In the genomic region with DNA sequence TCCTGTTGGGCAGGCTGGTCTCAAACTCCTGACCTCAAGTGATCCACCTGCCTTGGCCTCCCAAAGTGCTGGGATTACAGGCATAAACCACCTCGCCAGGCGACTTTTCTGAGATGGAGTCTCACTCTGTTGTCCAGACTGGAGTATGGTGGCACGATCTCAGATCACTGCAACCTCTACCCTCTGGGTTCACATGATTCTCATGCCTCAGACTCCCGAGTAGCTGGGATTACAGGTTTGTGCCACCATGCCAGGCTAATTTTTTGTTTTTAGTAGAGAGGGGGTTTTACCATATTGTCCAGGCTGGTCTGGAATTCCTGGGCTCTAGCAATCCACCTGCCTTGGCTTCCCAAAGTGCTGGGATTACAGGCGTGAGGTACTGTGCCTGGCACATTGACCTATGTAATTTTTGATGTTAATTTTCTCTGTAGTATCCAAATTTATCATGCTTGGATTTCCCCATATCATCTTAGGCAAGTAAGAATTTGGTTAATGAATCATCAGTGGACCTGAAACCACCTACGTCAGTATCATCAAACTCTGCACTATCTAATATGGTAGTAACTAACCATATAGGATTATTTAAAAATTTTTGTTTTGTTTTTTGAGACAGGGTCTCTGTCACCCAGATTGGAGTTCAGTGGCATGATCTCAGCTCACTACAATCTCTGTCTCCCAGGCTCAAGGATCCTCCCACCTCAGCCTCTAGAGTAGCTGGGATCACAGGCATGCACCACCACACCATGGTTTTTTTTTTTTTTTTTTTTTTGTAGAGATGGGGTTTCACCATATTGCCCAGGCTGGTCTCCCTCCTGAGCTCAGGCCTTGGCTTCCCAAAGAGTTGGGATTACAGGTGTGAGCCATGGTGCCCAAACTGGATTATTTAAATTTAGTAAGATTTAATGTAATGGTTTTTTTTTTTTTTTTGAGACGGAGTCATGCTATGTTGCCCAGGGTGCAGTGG, we compare ENCODE assay signal across 15 cellular contexts. TPM values are rescaled to one million over a fixed set of nuclear protein-coding genes. Genes with fewer than 3 reads are reported as not detected.
DNase-seq lines count a peak whose midpoint lies in the region; ATAC-seq lines count a peak whose summit lies in the region.
"Had no signal": no experiment of that assay in that cellular context is flagged by ENCODE, and none has a peak within 500 bp of the region (broad histone marks: within the 10 kb centered on the region; RNA-seq: fewer than 3 reads in every experiment).

No MANE protein-coding gene starts in this region.

- POLR2A ChIA-PET in activated CD4-positive, alpha-beta memory T cell treated with anti-CD3 and anti-CD28 coated beads for 36 hours (lab: Charles Lee): interaction anchor here (0.6 to 1.6 kb wide), 9 partner anchors 12 to 88 kb away, joined by 3 to 6 read pairs (median 3); partner anchors contain the start of genes ATP5F1B and PTGES3

- peaks cover 18% of the 10 kb centered on the region for H3K9me3 Mint-ChIP-seq in activated CD4-positive, alpha-beta memory T cell treated with anti-CD3 and anti-CD28 coated beads for 36 hours
- peaks cover 5% of the 10 kb centered on the region for H3K9me3 Mint-ChIP-seq in memory B cell

- no peak for DNase-seq in activated CD4-positive, CD25-positive, alpha-beta regulatory T cell (lab: John Stamatoyannopoulos, UW)
- DNase-seq in activated CD4-positive, alpha-beta memory T cell treated with anti-CD3 and anti-CD28 coated beads for 36 hours: peak; percentile 24
- DNase-seq in memory B cell (ENCODE audit: low spot score in 2 of 2) (no peak), iPS-NIHi7 (ENCODE audit: extremely low spot score) (no peak), NCI-H345 (lab: John Stamatoyannopoulos, UW) (no peak), retina (no peak)
- DNase-seq: 8988T; CD4-positive, alpha-beta memory T cell; foreskin fibroblast; NCI-H1694 treated with DMSO at 0.1 percent for 48 hours; NCI-H748 treated with DMSO at 0.1 percent for 48 hours; ovary had no signal

- peaks cover 13% of the 10 kb centered on the region for H3K36me3 Mint-ChIP-seq in activated CD4-positive, alpha-beta memory T cell treated with anti-CD3 and anti-CD28 coated beads for 36 hours
- H3K36me3 Mint-ChIP-seq in memory B cell: peaks cover 10% of the 10 kb centered on the region

- no peak overlapping the region for H3K4me3 Mint-ChIP-seq in activated CD4-positive, alpha-beta memory T cell treated with anti-CD3 and anti-CD28 coated beads for 36 hours
- H3K4me3 Mint-ChIP-seq in memory B cell: no peak overlapping the region
- H3K4me3 Mint-ChIP-seq: CD4-positive, alpha-beta memory T cell; IgD-negative memory B cell had no signal

- CTCF ChIA-PET in activated CD4-positive, alpha-beta memory T cell treated with anti-CD3 and anti-CD28 coated beads for 36 hours (lab: Charles Lee): interaction anchor here (0.6 to 1.0 kb wide), 5 partner anchors 10 to 31 kb away, joined by 3 to 5 read pairs (median 3); partner anchors contain the start of genes ATP5F1B and PTGES3

- peaks cover 20% of the 10 kb centered on the region for H3K4me1 Mint-ChIP-seq in activated CD4-positive, alpha-beta memory T cell treated with anti-CD3 and anti-CD28 coated beads for 36 hours (ENCODE audit: low read depth)
- peaks cover 4% of the 10 kb centered on the region for H3K4me1 Mint-ChIP-seq in memory B cell

- intact Hi-C loops in activated CD4-positive, alpha-beta memory T cell treated with anti-CD3 and anti-CD28 coated beads for 36 hours (cut with micrococcal nuclease): no loop called here

- H3K27ac Mint-ChIP-seq in activated CD4-positive, alpha-beta memory T cell treated with anti-CD3 and anti-CD28 coated beads for 36 hours: peak overlapping the region; percentile 73
- H3K27ac Mint-ChIP-seq in memory B cell: no peak overlapping the region
- H3K27ac Mint-ChIP-seq: CD4-positive, alpha-beta memory T cell had no signal

- no peaks in the 10 kb centered on the region for H3K27me3 Mint-ChIP-seq in activated CD4-positive, alpha-beta memory T cell treated with anti-CD3 and anti-CD28 coated beads for 36 hours
- no peaks in the 10 kb centered on the region for H3K27me3 Mint-ChIP-seq in memory B cell
- H3K27me3 Mint-ChIP-seq: CD4-positive, alpha-beta memory T cell; IgD-negative memory B cell had no signal

- peak; percentile 97 to 98 for ATAC-seq in activated CD4-positive, CD25-positive, alpha-beta regulatory T cell treated with anti-CD3 and anti-CD28 coated beads, Interleukin-2, amount 50 U/mL, for 24 hours
- ATAC-seq in GM21723 (IDR thresholded peaks at IDR 0.05; ENCODE audit: unreplicated experiment) (peak; percentile 68), memory B cell (ENCODE audit: low read depth) (peak; percentile 66)

RNA-seq across cellular contexts. Expression of gene ATP5F1B, which starts 11.9 kb away (rescaled TPM):
- total RNA-seq in activated CD4-positive, alpha-beta memory T cell treated with anti-CD3 and anti-CD28 coated beads for 36 hours: 100 to 1,000 TPM; 709 to 722 TPM

RNA-seq across cellular contexts. Expression of gene BAZ2A, which starts 27.6 kb away (rescaled TPM):
- total RNA-seq in activated CD4-positive, alpha-beta memory T cell treated with anti-CD3 and anti-CD28 coated beads for 36 hours: 100 to 1,000 TPM in 1 of 2 experiments, 10 to 100 TPM in 1; 90.7 to 111 TPM

RNA-seq across cellular contexts. Expression of gene PTGES3, which starts 30.4 kb away (rescaled TPM):
- 100 to 1,000 TPM; 355 to 356 TPM for total RNA-seq in activated CD4-positive, alpha-beta memory T cell treated with anti-CD3 and anti-CD28 coated beads for 36 hours
